Comparison of ENCODE assay signal across 20 cellular contexts in genomic region chr7:2859952-2860351, GRCh38.
"Had no signal": no experiment of that assay in that cellular context is flagged by ENCODE, and none has a peak within 500 bp of the region (broad histone marks: within the 10 kb centered on the region; RNA-seq: fewer than 3 reads in every experiment).

No MANE protein-coding gene starts in this region.

- H3K36me3 Mint-ChIP-seq: activated naive CD8-positive, alpha-beta T cell; naive B cell had no signal

- DNase-seq: activated CD4-positive, alpha-beta T cell treated with anti-CD3 and anti-CD28 coated beads, Interleukin-2, amount 50 U/mL, for 4 hours; activated gamma-delta T cell; caudate nucleus; heart left ventricle; kidney glomerular epithelial cell; left ventricle myocardium inferior; mucosa of descending colon; naive B cell; right cardiac atrium; stimulated activated CD4-positive, alpha-beta T cell treated with anti-CD3 and anti-CD28 coated beads, Interleukin-15, amount 100 ng/mL, for 24 hours; stimulated activated CD4-positive, alpha-beta T cell treated with anti-CD3 and anti-CD28 coated beads, Interleukin-4, amount 100 ng/mL, for 24 hours; stimulated activated naive B cell treated with anti-CD40 and anti-IgM and Interleukin-4, amounts not matched to agents 10 μg/mL and 1 μg/mL and 100 μg/mL, for 72 hours; T-helper 2 cell; thyroid gland; WERI-Rb-1 had no signal

- H3K4me3 ChIP-seq: dorsolateral prefrontal cortex, heart left ventricle, left ventricle myocardium inferior, mucosa of descending colon, psoas muscle, skin epidermis, thyroid gland had no signal

- H3K9me3 Mint-ChIP-seq: naive B cell; neural crest cell; stimulated activated naive B cell treated with anti-CD40 and anti-IgM and Interleukin-4, amounts not matched to agents 10 μg/mL and 1 μg/mL and 100 μg/mL, for 72 hours had no signal

- H3K4me3 Mint-ChIP-seq: activated naive CD8-positive, alpha-beta T cell; neural crest cell; stimulated activated naive B cell treated with anti-CD40 and anti-IgM and Interleukin-4, amounts not matched to agents 10 μg/mL and 1 μg/mL and 100 μg/mL, for 72 hours had no signal

- ATAC-seq: heart left ventricle; right cardiac atrium; stimulated activated naive B cell treated with anti-CD40 and anti-IgM and Interleukin-4, amounts not matched to agents 10 μg/mL and 1 μg/mL and 100 μg/mL, for 72 hours had no signal

- H3K27ac Mint-ChIP-seq: activated naive CD8-positive, alpha-beta T cell; stimulated activated naive B cell treated with anti-CD40 and anti-IgM and Interleukin-4, amounts not matched to agents 10 μg/mL and 1 μg/mL and 100 μg/mL, for 72 hours had no signal

- H3K36me3 ChIP-seq: heart left ventricle, left ventricle myocardium inferior, thyroid gland, WERI-Rb-1 had no signal

- H3K27me3 ChIP-seq: dorsolateral prefrontal cortex, heart left ventricle, thyroid gland had no signal

- H3K27me3 Mint-ChIP-seq: activated naive CD8-positive, alpha-beta T cell; naive B cell; stimulated activated naive B cell treated with anti-CD40 and anti-IgM and Interleukin-4, amounts not matched to agents 10 μg/mL and 1 μg/mL and 100 μg/mL, for 72 hours had no signal

- H3K9me3 ChIP-seq: heart left ventricle, left ventricle myocardium inferior, mucosa of descending colon, psoas muscle, thyroid gland had no signal

- H3K27ac ChIP-seq: dorsolateral prefrontal cortex, heart left ventricle, left ventricle myocardium inferior, skin epidermis, thyroid gland, WERI-Rb-1 had no signal
